In genomic region chr17:27340990-27341595, GRCh38 we compare ENCODE assay signal across 17 cellular contexts. TPM values are rescaled to one million over a fixed set of nuclear protein-coding genes. Genes with fewer than 3 reads are reported as not detected.
DNase-seq lines count a peak whose midpoint lies in the region; ATAC-seq and TF ChIP-seq lines count a peak whose summit lies in the region.
"Had no signal": no experiment of that assay in that cellular context is flagged by ENCODE, and none has a peak within 500 bp of the region (broad histone marks: within the 10 kb centered on the region; RNA-seq: fewer than 3 reads in every experiment).

No MANE protein-coding gene starts in this region.

- TF ChIP-seq POLR2A in breast epithelium (IDR thresholded peaks at IDR 0.05), result no peak

- H3K4me1 ChIP-seq in breast epithelium, result no peaks in the 10 kb centered on the region
- peaks cover 5% of the 10 kb centered on the region for H3K4me1 ChIP-seq in NT2/D1 (ENCODE audit: insufficient read depth, insufficient read length)

- no peaks in the 10 kb centered on the region for H3K9me3 Mint-ChIP-seq in MCF 10A (ENCODE audit: unreplicated experiment)
- H3K9me3 Mint-ChIP-seq: activated naive CD8-positive, alpha-beta T cell treated with anti-CD3 and anti-CD28 coated beads for 36 hours; T-helper 1 cell treated with Interleukin-12 subunit alpha and Interleukin-12 subunit beta and Interleukin-4 antibody, amounts not matched to agents 30 μg/mL and 1 μg/mL, for 36 hours had no signal

- H3K9me3 ChIP-seq in breast epithelium, result no peaks in the 10 kb centered on the region
- H3K9me3 ChIP-seq in NT2/D1 (ENCODE audit: insufficient read depth, low read length), result no peaks in the 10 kb centered on the region
- H3K9me3 ChIP-seq: stomach had no signal

- H3K27ac Mint-ChIP-seq in MCF 10A (ENCODE audit: low read depth, unreplicated experiment), result no peak overlapping the region
- H3K27ac Mint-ChIP-seq: activated naive CD8-positive, alpha-beta T cell treated with anti-CD3 and anti-CD28 coated beads for 36 hours; T-helper 1 cell treated with Interleukin-12 subunit alpha and Interleukin-12 subunit beta and Interleukin-4 antibody, amounts not matched to agents 30 μg/mL and 1 μg/mL, for 36 hours had no signal

- H3K27me3 ChIP-seq in breast epithelium, result no peaks in the 10 kb centered on the region
- H3K27me3 ChIP-seq in NT2/D1 (ENCODE audit: insufficient read depth, insufficient read length), result no peaks in the 10 kb centered on the region
- H3K27me3 ChIP-seq: stomach had no signal

- H3K4me3 ChIP-seq in breast epithelium, result no peak overlapping the region
- H3K4me3 ChIP-seq in NT2/D1 (ENCODE audit: insufficient read length, low read depth), result no peak overlapping the region
- H3K4me3 ChIP-seq: smooth muscle cell, stomach had no signal

- H3K27me3 Mint-ChIP-seq in MCF 10A (ENCODE audit: insufficient read depth, unreplicated experiment), result no peaks in the 10 kb centered on the region

- peaks cover 11% of the 10 kb centered on the region for H3K4me1 Mint-ChIP-seq in MCF 10A (ENCODE audit: insufficient read depth, unreplicated experiment)

- H3K27ac ChIP-seq in breast epithelium, result peak overlapping the region; percentile 17 to 59
- peak overlapping the region; percentile 14 for H3K27ac ChIP-seq in temporal lobe (ENCODE audit: low read depth, low read length)
- H3K27ac ChIP-seq: stomach had no signal

- BruUV-seq in MCF 10A (replicated peaks; lab: Mats Ljungman, UMichigan), result no TSS peak

- peak; percentile 18 to 53 for ATAC-seq in left cardiac atrium

- intact Hi-C loops in breast epithelium (cut with DNase I; ENCODE audit: low total_unique reads) (loop anchor here (5.0 kb wide), 1 partner anchor 104 kb away; no protein-coding TSS in a partner anchor), MCF 10A (cut with micrococcal nuclease) (no loop called here), left cardiac atrium (cut with DNase I) (no loop called here)

- POLR2A ChIA-PET in MCF 10A (lab: Yijun Ruan, JAX), result interaction anchor here (1.0 to 1.5 kb wide), 3 partner anchors 26 to 48 kb away, joined by 3 to 5 read pairs (median 3); partner anchors contain the start of gene WSB1

- CTCF ChIA-PET in MCF 10A (lab: Yijun Ruan, JAX), result interaction anchor here (0.6 to 1.6 kb wide), 8 partner anchors 104 to 415 kb away, joined by 3 to 4 read pairs (median 3); no protein-coding TSS in a partner anchor

- DNase-seq in breast epithelium (ENCODE audit: low spot score in 2 of 2) (no peak), MCF 10A (ENCODE audit: unreplicated experiment) (no peak), NT2/D1 (ENCODE audit: low read depth, low spot score) (no peak), left cardiac atrium (no peak), ecto neural progenitor cell (ENCODE audit: low spot score) (no peak), GM19238 (ENCODE audit: insufficient read length, low spot score) (no peak)
- DNase-seq in stimulated activated CD4-positive, alpha-beta T cell treated with anti-CD3 and anti-CD28 coated beads, Interleukin-12 subunit alpha, Interleukin-12 subunit beta, amount 100 ng/mL, for 4 hours, result no peak
- DNase-seq: ACHN; activated naive CD8-positive, alpha-beta T cell treated with anti-CD3 and anti-CD28 coated beads for 36 hours; activated T-cell treated with anti-CD3 and anti-CD28 coated beads, Interleukin-2, amount 50 U/mL, for 1 hour; Calu3; NCI-H345; occipital lobe; stomach had no signal

- no peaks in the 10 kb centered on the region for H3K36me3 Mint-ChIP-seq in MCF 10A (ENCODE audit: insufficient read depth, unreplicated experiment)
- H3K36me3 Mint-ChIP-seq: activated naive CD8-positive, alpha-beta T cell treated with anti-CD3 and anti-CD28 coated beads for 36 hours had no signal

- TF ChIP-seq CTCF in breast epithelium (IDR thresholded peaks at IDR 0.05), result no peak
- TF ChIP-seq CTCF in MCF 10A (IDR thresholded peaks at IDR 0.05; ENCODE audit: unreplicated experiment), result no peak

- H3K36me3 ChIP-seq in breast epithelium, result no peaks in the 10 kb centered on the region
- no peaks in the 10 kb centered on the region for H3K36me3 ChIP-seq in NT2/D1 (ENCODE audit: insufficient read depth, insufficient read length, low read length)
- H3K36me3 ChIP-seq: stomach had no signal

- no peak overlapping the region for H3K4me3 Mint-ChIP-seq in MCF 10A (ENCODE audit: unreplicated experiment)
- H3K4me3 Mint-ChIP-seq: activated naive CD8-positive, alpha-beta T cell treated with anti-CD3 and anti-CD28 coated beads for 36 hours; T-helper 1 cell treated with Interleukin-12 subunit alpha and Interleukin-12 subunit beta and Interleukin-4 antibody, amounts not matched to agents 30 μg/mL and 1 μg/mL, for 36 hours had no signal

- peak overlapping the region; percentile 47 for H3K9ac ChIP-seq in NT2/D1 (ENCODE audit: insufficient read length, low read depth)

RNA-seq across cellular contexts. Expression of gene WSB1, which starts 47.2 kb away (rescaled TPM):
- total RNA-seq in breast epithelium (100 to 1,000 TPM in 2 of 3 donors, 10 to 100 TPM in 1; 90.6 to 219 (median 160) TPM), MCF 10A (2022) (93.1 and 145 TPM in 2 replicates), left cardiac atrium (100 to 1,000 TPM in 1 of 2 donors, 10 to 100 TPM in 1; 69.3 to 119 TPM), temporal lobe (224 TPM)
